In the genomic region with DNA sequence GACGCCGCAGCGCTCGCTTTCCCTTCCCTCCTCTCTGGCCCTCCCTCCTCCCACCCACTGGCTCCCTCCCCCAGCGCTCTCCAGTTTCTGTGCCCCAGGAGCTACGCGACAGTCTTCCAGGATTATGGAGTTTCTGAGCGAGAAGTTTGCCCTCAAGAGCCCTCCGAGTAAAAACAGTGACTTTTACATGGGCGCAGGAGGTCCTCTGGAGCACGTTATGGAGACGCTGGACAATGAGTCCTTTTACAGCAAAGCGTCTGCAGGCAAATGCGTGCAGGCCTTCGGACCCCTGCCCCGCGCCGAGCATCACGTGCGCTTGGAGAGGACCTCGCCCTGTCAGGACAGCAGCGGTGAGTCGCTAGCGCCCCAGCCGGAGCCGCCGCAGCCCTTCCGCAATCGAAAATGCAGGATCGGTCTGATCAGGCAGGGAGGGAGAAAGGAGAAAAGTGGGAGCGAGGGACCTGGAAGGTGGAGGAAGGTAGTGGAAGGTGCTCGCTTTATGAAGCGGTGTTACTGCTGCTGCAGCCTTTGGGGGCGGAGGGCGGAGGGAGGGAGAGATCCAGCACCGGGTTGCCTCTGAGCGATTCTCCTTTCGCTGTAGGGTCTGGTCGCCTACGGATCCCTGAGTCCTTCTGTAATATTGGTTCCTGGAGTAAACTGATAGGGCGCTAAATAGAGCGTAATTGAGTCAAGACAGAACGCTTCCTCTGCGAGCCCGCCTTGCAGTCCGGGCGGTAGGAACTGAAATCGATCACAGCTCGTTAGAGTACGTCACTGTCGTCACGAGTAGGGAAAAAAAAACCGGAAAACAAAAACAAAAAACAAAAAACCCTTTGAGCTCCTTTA, we compare ENCODE assay signal across 8 cellular contexts. TPM values are rescaled to one million over a fixed set of nuclear protein-coding genes. Genes with fewer than 3 reads are reported as not detected.
DNase-seq lines count a peak whose midpoint lies in the region; ATAC-seq and TF ChIP-seq lines count a peak whose summit lies in the region.

A gene (plus strand): TSS at position 83 of the 846 bp plus-strand sequence. CDS start 42 bp downstream, at position 125.

- H3K9me3 ChIP-seq in OCI-LY7 (ENCODE audit: low read length): no peaks in the 10 kb centered on the region

- no peak within 1 kb of the TSS for H2AFZ ChIP-seq in OCI-LY7 (ENCODE audit: low read length)

- BruUV-seq in OCI-LY7 (replicated peaks; lab: Mats Ljungman, UMichigan): no TSS peak

- POLR2A ChIA-PET in OCI-LY7 (lab: Charles Lee): no interaction called here

- CTCF ChIA-PET in OCI-LY7 (lab: Charles Lee; ENCODE audit: unreplicated experiment): no interaction called here

- H3K4me1 ChIP-seq in OCI-LY7 (ENCODE audit: insufficient read depth, low read length, poor library complexity, severe bottlenecking): no peaks in the 10 kb centered on the region

- no peaks in the 10 kb centered on the region for H3K36me3 ChIP-seq in OCI-LY7 (ENCODE audit: insufficient read depth, low read length)

- no peak within 1 kb of the TSS for H3K27ac Mint-ChIP-seq in stimulated activated naive CD8-positive, alpha-beta T cell treated with anti-CD3 and anti-CD28 coated beads, Interleukin-15, Interleukin-2, amounts not matched to agents 100 ng/mL and 50 ng/mL, for 24 hours

- H3K9me3 Mint-ChIP-seq in stimulated activated naive CD8-positive, alpha-beta T cell treated with anti-CD3 and anti-CD28 coated beads, Interleukin-15, Interleukin-2, amounts not matched to agents 100 ng/mL and 50 ng/mL, for 24 hours: peaks cover 4% of the 10 kb centered on the region

- no peak for ATAC-seq in stimulated activated naive CD8-positive, alpha-beta T cell treated with anti-CD3 and anti-CD28 coated beads, Interleukin-15, Interleukin-2, amounts not matched to agents 100 U/mL and 50 U/mL, for 24 hours

- H3K27me3 Mint-ChIP-seq in stimulated activated naive CD8-positive, alpha-beta T cell treated with anti-CD3 and anti-CD28 coated beads, Interleukin-15, Interleukin-2, amounts not matched to agents 100 ng/mL and 50 ng/mL, for 24 hours: peaks cover 64% of the 10 kb centered on the region

- H3K9me2 ChIP-seq in OCI-LY7 (ENCODE audit: insufficient read depth, low read length): no peaks in the 10 kb centered on the region

- H3K4me2 ChIP-seq in OCI-LY7 (ENCODE audit: low read length): no peak within 1 kb of the TSS

- intact Hi-C loops in OCI-LY7 (cut with micrococcal nuclease; ENCODE audit: unreplicated experiment): no loop called here

- H3K4me3 Mint-ChIP-seq in stimulated activated naive CD8-positive, alpha-beta T cell treated with anti-CD3 and anti-CD28 coated beads, Interleukin-15, Interleukin-2, amounts not matched to agents 100 ng/mL and 50 ng/mL, for 24 hours: peak within 1 kb of the TSS; percentile 40

- DNase-seq in stimulated activated naive CD8-positive, alpha-beta T cell treated with anti-CD3 and anti-CD28 coated beads, Interleukin-15, Interleukin-2, amounts not matched to agents 100 U/mL and 50 U/mL, for 24 hours: no peak
- peak; percentile 51 for DNase-seq in NCI-H1092 treated with DMSO at 0.1 percent for 48 hours (lab: John Stamatoyannopoulos, UW)
- DNase-seq in astrocyte of the hippocampus (ENCODE audit: low read depth, low spot score): peak; percentile 53
- peak; percentile 40 for DNase-seq in iris pigment epithelial cell (ENCODE audit: low read depth)
- DNase-seq in stromal cell of bone marrow (ENCODE audit: low read depth): peak; percentile 31
- no peak for DNase-seq in OCI-LY7 (ENCODE audit: low spot score)
- no peak for DNase-seq in activated CD4-positive, CD25-positive, alpha-beta regulatory T cell (lab: John Stamatoyannopoulos, UW)

- H3K4me3 ChIP-seq in OCI-LY7 (ENCODE audit: low read depth, low read length, poor library complexity, severe bottlenecking): no peak within 1 kb of the TSS

- peaks cover 3% of the 10 kb centered on the region for H3K4me1 Mint-ChIP-seq in stimulated activated naive CD8-positive, alpha-beta T cell treated with anti-CD3 and anti-CD28 coated beads, Interleukin-15, Interleukin-2, amounts not matched to agents 100 ng/mL and 50 ng/mL, for 24 hours (ENCODE audit: low read depth)

- no peaks in the 10 kb centered on the region for H3K36me3 Mint-ChIP-seq in stimulated activated naive CD8-positive, alpha-beta T cell treated with anti-CD3 and anti-CD28 coated beads, Interleukin-15, Interleukin-2, amounts not matched to agents 100 ng/mL and 50 ng/mL, for 24 hours (ENCODE audit: low read depth)

- no peak for TF ChIP-seq CTCF in OCI-LY7 (conservative IDR thresholded peaks at IDR 0.05; ENCODE audit: low read length)

- no peaks in the 10 kb centered on the region for H4K20me1 ChIP-seq in OCI-LY7 (ENCODE audit: insufficient read depth, low read length)

- H3K27ac ChIP-seq in OCI-LY7 (ENCODE audit: low read depth, low read length, poor library complexity, severe bottlenecking): no peak within 1 kb of the TSS

- H3K79me2 ChIP-seq in OCI-LY7 (ENCODE audit: insufficient read depth, low read depth, low read length): no peaks in the 10 kb centered on the region

RNA-seq across cellular contexts. Expression of the gene that starts here (rescaled TPM):
- not detected in 2 replicates for total RNA-seq in OCI-LY7 (2014; rRNA removed; shearing (Covaris generic))
- total RNA-seq in OCI-LY7 (2022): not detected in 2 replicates

Comparison
In these comparisons a context has a peak if more than half of its experiments do, and no peak if none do; other contexts are left out.
1. DNase-seq: peak in NCI-H1092 treated with DMSO at 0.1 percent for 48 hours (single experiment), astrocyte of the hippocampus (single experiment), iris pigment epithelial cell (single experiment) and stromal cell of bone marrow (single experiment); none in stimulated activated naive CD8-positive, alpha-beta T cell treated with anti-CD3 and anti-CD28 coated beads, Interleukin-15, Interleukin-2, amounts not matched to agents 100 U/mL and 50 U/mL, for 24 hours (single experiment), OCI-LY7 (single experiment) and activated CD4-positive, CD25-positive, alpha-beta regulatory T cell (0 of 4).